ENCODE assay signal across 21 cellular contexts in genomic region chr1:11977625-11978024, GRCh38. TPM values are rescaled to one million over a fixed set of nuclear protein-coding genes. Genes with fewer than 3 reads are reported as not detected.
A peak's percentile ranks its signal among the peaks of the same experiment; 100 is the strongest.
DNase-seq lines count a peak whose midpoint lies in the region; ATAC-seq, FAIRE-seq and TF ChIP-seq lines count a peak whose summit lies in the region.
"Had no signal": no experiment of that assay in that cellular context is flagged by ENCODE, and none has a peak within 500 bp of the region (broad histone marks: within the 10 kb centered on the region; RNA-seq: fewer than 3 reads in every experiment).

No MANE protein-coding gene starts in this region.

- no TSS peak for BruUV-seq in OCI-LY7 (replicated peaks; lab: Mats Ljungman, UMichigan)

- H3K9me3 ChIP-seq in heart left ventricle (no peaks in the 10 kb centered on the region), OCI-LY7 (ENCODE audit: low read length) (no peaks in the 10 kb centered on the region)
- H3K9me3 ChIP-seq: pancreas had no signal

- peak overlapping the region in 2 of 3 experiments; percentile 35 to 75 for H3K4me3 Mint-ChIP-seq in nephron

- H3K4me3 ChIP-seq in BJ (ENCODE audit: low read depth, low read length) (no peak overlapping the region), bronchial epithelial cell (ENCODE audit: low read depth, low read length) (no peak overlapping the region), heart left ventricle (no peak overlapping the region), OCI-LY7 (ENCODE audit: low read depth, low read length, poor library complexity, severe bottlenecking) (no peak overlapping the region)
- H3K4me3 ChIP-seq: pancreas, skin epidermis had no signal

- no peaks in the 10 kb centered on the region for H3K9me3 Mint-ChIP-seq in nephron
- H3K9me3 Mint-ChIP-seq: activated naive CD4-positive, alpha-beta T cell treated with anti-CD3 and anti-CD28 coated beads, Interleukin-2, amount 50 U/mL, for 72 hours; CD8-positive, alpha-beta memory T cell had no signal

- H3K9me2 ChIP-seq in OCI-LY7 (ENCODE audit: insufficient read depth, low read length): no peaks in the 10 kb centered on the region

- H2AFZ ChIP-seq in OCI-LY7 (ENCODE audit: low read length): no peak overlapping the region

- H3K27me3 Mint-ChIP-seq in nephron (ENCODE audit: low read depth): no peaks in the 10 kb centered on the region
- H3K27me3 Mint-ChIP-seq: CD8-positive, alpha-beta memory T cell had no signal

- intact Hi-C loops in heart left ventricle (cut with DNase I): loop anchor here in 5 of 10 donors (2.0 to 10.0 kb wide), 5 partner anchors 35 to 69 kb away; partner anchors contain the start of gene PLOD1 (in 2 of the 5)
- intact Hi-C loops in OCI-LY7 (cut with micrococcal nuclease; ENCODE audit: unreplicated experiment): no loop called here

- no peak for ATAC-seq in heart left ventricle
- ATAC-seq: activated naive CD4-positive, alpha-beta T cell treated with anti-CD3 and anti-CD28 coated beads, Interleukin-2, amount 50 U/mL, for 72 hours; pancreas had no signal

- H3K4me1 Mint-ChIP-seq in nephron: peaks cover 18% of the 10 kb centered on the region

- H3K36me3 Mint-ChIP-seq in nephron (ENCODE audit: low read depth): peaks cover 21% of the 10 kb centered on the region

- no peaks in the 10 kb centered on the region for H3K27me3 ChIP-seq in BJ (ENCODE audit: control insufficient read depth, insufficient read depth, low read length)
- no peaks in the 10 kb centered on the region for H3K27me3 ChIP-seq in bronchial epithelial cell (ENCODE audit: control insufficient read depth, insufficient read depth, low read length)
- H3K27me3 ChIP-seq in heart left ventricle: no peaks in the 10 kb centered on the region
- H3K27me3 ChIP-seq: pancreas had no signal

- 65 to 79% (median 73%) methylated on average over 3 of the region's 3 CpGs for WGBS in heart left ventricle, 4 donors

- peaks cover 22% of the 10 kb centered on the region for H3K79me2 ChIP-seq in OCI-LY7 (ENCODE audit: insufficient read depth, low read depth, low read length)

- CTCF ChIA-PET in BJ (lab: Yijun Ruan, JAX) (no interaction called here), OCI-LY7 (lab: Charles Lee; ENCODE audit: unreplicated experiment) (no interaction called here)

- H3K4me2 ChIP-seq in OCI-LY7 (ENCODE audit: low read length): no peak overlapping the region

- peaks cover 0 to 43% (median 31%) of the 10 kb centered on the region in 12 donors for H3K4me1 ChIP-seq in heart left ventricle
- H3K4me1 ChIP-seq in OCI-LY7 (ENCODE audit: insufficient read depth, low read length, poor library complexity, severe bottlenecking): peaks cover 21% of the 10 kb centered on the region

- H3K27ac Mint-ChIP-seq in nephron: no peak overlapping the region
- H3K27ac Mint-ChIP-seq: activated naive CD4-positive, alpha-beta T cell treated with anti-CD3 and anti-CD28 coated beads, Interleukin-2, amount 50 U/mL, for 72 hours had no signal

- POLR2A ChIA-PET in BJ (lab: Charles Lee) (no interaction called here), OCI-LY7 (lab: Charles Lee) (interaction anchor here (0.6 to 0.7 kb wide), 3 partner anchors 55 to 101 kb away, joined by 3 to 5 read pairs (median 4); no protein-coding TSS in a partner anchor)

- no peaks in the 10 kb centered on the region for H4K20me1 ChIP-seq in OCI-LY7 (ENCODE audit: insufficient read depth, low read length)

- TF ChIP-seq CTCF in BJ (IDR thresholded peaks at IDR 0.05; ENCODE audit: insufficient read depth, low read depth, low read length): no peak
- no peak for TF ChIP-seq CTCF in bronchial epithelial cell (IDR thresholded peaks at IDR 0.05; ENCODE audit: insufficient read depth, low read length, severe bottlenecking)
- TF ChIP-seq CTCF in nephron (IDR thresholded peaks at IDR 0.05; ENCODE audit: unreplicated experiment in 3 of 3): no peak
- TF ChIP-seq CTCF in heart left ventricle (IDR thresholded peaks at IDR 0.05): no peak
- TF ChIP-seq CTCF in OCI-LY7 (conservative IDR thresholded peaks at IDR 0.05; ENCODE audit: low read length): no peak

- H3K27ac ChIP-seq in heart left ventricle (no peak overlapping the region), OCI-LY7 (ENCODE audit: low read depth, low read length, poor library complexity, severe bottlenecking) (no peak overlapping the region)
- H3K27ac ChIP-seq: pancreas, VCaP had no signal

- peak; percentile 40 for FAIRE-seq in bronchial epithelial cell (lab: Jason Lieb, UNC)
- FAIRE-seq: H1, pancreas had no signal

- DNase-seq in BJ (ENCODE audit: low read depth): peak; percentile 62
- DNase-seq in GM04503 (ENCODE audit: low read depth): peak; percentile 65
- no peak for DNase-seq in bronchial epithelial cell (ENCODE audit: low read depth)
- DNase-seq in heart left ventricle: no peak
- no peak for DNase-seq in SHP77 (lab: John Stamatoyannopoulos, UW)
- no peak for DNase-seq in OCI-LY7 (ENCODE audit: low spot score)
- DNase-seq: activated CD4-positive, alpha-beta T cell treated with anti-CD3 and anti-CD28 coated beads, Interleukin-2, amount 50 U/mL, for 48 hours; activated T-cell treated with anti-CD3 and anti-CD28 coated beads for 4 hours; CD8-positive, alpha-beta memory T cell; DMS79 treated with DMSO at 0.1 percent for 48 hours; NCI-H1930; NK-92 treated with Interleukin-12 subunit alpha and Interleukin-12 subunit beta, amount 100 ng/mL, for 24 hours; pancreas; stimulated activated CD4-positive, alpha-beta T cell treated with anti-CD3 and anti-CD28 coated beads, Interleukin-4, amount 100 ng/mL, for 24 hours; substantia nigra; T-helper 1 cell had no signal

- TF ChIP-seq POLR2A in heart left ventricle (IDR thresholded peaks at IDR 0.05): no peak

- H3K36me3 ChIP-seq in BJ (ENCODE audit: control insufficient read depth, insufficient read depth, low read length) (peaks cover 14% of the 10 kb centered on the region), bronchial epithelial cell (ENCODE audit: control insufficient read depth, insufficient read depth, low read length) (peaks cover 15% of the 10 kb centered on the region), heart left ventricle (peaks cover 0 to 43% (median 37%) of the 10 kb centered on the region in 9 donors), OCI-LY7 (ENCODE audit: insufficient read depth, low read length) (peaks cover 8% of the 10 kb centered on the region)
- H3K36me3 ChIP-seq: pancreas had no signal

RNA-seq across cellular contexts. Expression of gene MFN2, which starts 2.6 kb away (rescaled TPM):
- polyA plus RNA-seq in BJ (2011; rRNA removed): 47.5 and 62.5 TPM in 2 replicates
- polyA minus RNA-seq in BJ (2011; rRNA and poly(A)+ RNA removed): 38.7 and 54.1 TPM in 2 replicates
- 75.3 and 83.0 TPM in 2 replicates for total RNA-seq in bronchial epithelial cell
- 100 to 1,000 TPM; 398 to 900 (median 632) TPM for total RNA-seq in heart left ventricle
- polyA plus RNA-seq in heart left ventricle: 100 to 1,000 TPM; 263 to 374 TPM
- total RNA-seq in OCI-LY7 (2014; rRNA removed; shearing (Covaris generic)): 28.3 and 32.2 TPM in 2 replicates
- total RNA-seq in OCI-LY7 (2022): 52.7 and 55.9 TPM in 2 replicates

RNA-seq across cellular contexts. Expression of gene MIIP, which starts 41.7 kb away (rescaled TPM):
- 8.6 and 18.5 TPM in 2 replicates for polyA plus RNA-seq in BJ (2011; rRNA removed)
- 4.8 and 9.7 TPM in 2 replicates for polyA minus RNA-seq in BJ (2011; rRNA and poly(A)+ RNA removed)
- total RNA-seq in bronchial epithelial cell: 20.7 and 33.2 TPM in 2 replicates
- 10 to 100 TPM; 11.3 to 53.5 (median 17.4) TPM for total RNA-seq in heart left ventricle
- polyA plus RNA-seq in heart left ventricle: 10 to 100 TPM; 20.3 to 33.6 TPM
- 75.2 and 102 TPM in 2 replicates for total RNA-seq in OCI-LY7 (2014; rRNA removed; shearing (Covaris generic))
- total RNA-seq in OCI-LY7 (2022): 48.5 and 57.9 TPM in 2 replicates

RNA-seq across cellular contexts. Expression of gene PLOD1, which starts 43.1 kb away (rescaled TPM):
- polyA plus RNA-seq in BJ (2011; rRNA removed) (528 and 851 TPM in 2 replicates), heart left ventricle (100 to 1,000 TPM in 1 of 2 donors, 10 to 100 TPM in 1; 38.3 to 108 TPM)
- 252 and 298 TPM in 2 replicates for polyA minus RNA-seq in BJ (2011; rRNA and poly(A)+ RNA removed)
- total RNA-seq in bronchial epithelial cell (54.8 and 65.3 TPM in 2 replicates), heart left ventricle (100 to 1,000 TPM in 1 of 9 donors, 10 to 100 TPM in 8; 37.5 to 104 (median 50.1) TPM), OCI-LY7 (2022) (9.7 and 11.7 TPM in 2 replicates)
- 9.4 and 11.3 TPM in 2 replicates for total RNA-seq in OCI-LY7 (2014; rRNA removed; shearing (Covaris generic))

RNA-seq across cellular contexts. Expression of gene KIAA2013, which starts 51.4 kb away (rescaled TPM):
- polyA plus RNA-seq in BJ (2011; rRNA removed): 48.2 and 70.0 TPM in 2 replicates
- polyA minus RNA-seq in BJ (2011; rRNA and poly(A)+ RNA removed): 30.4 and 43.0 TPM in 2 replicates
- 32.9 and 45.6 TPM in 2 replicates for total RNA-seq in bronchial epithelial cell
- total RNA-seq in heart left ventricle: 100 to 1,000 TPM in 1 of 9 donors, 10 to 100 TPM in 8; 37.1 to 106 (median 41.3) TPM
- 10 to 100 TPM; 29.3 to 57.4 TPM for polyA plus RNA-seq in heart left ventricle
- total RNA-seq in OCI-LY7 (2014; rRNA removed; shearing (Covaris generic)): 42.3 and 48.3 TPM in 2 replicates
- 43.7 and 47.2 TPM in 2 replicates for total RNA-seq in OCI-LY7 (2022)

Comparison
In these comparisons a context has a peak if more than half of its experiments do, and no peak if none do; other contexts are left out.
1. DNase-seq: peak in BJ (single experiment) and GM04503 (single experiment); none in bronchial epithelial cell (single experiment), heart left ventricle (0 of 5), SHP77 (0 of 2) and OCI-LY7 (single experiment).